Comparison of ENCODE assay signal across 18 cellular contexts in genomic region chr11:80838153-80838552, GRCh38.
A peak's percentile ranks its signal among the peaks of the same experiment; 100 is the strongest.
DNase-seq lines count a peak whose midpoint lies in the region; ATAC-seq, FAIRE-seq and TF ChIP-seq lines count a peak whose summit lies in the region.
"Had no signal": no experiment of that assay in that cellular context is flagged by ENCODE, and none has a peak within 500 bp of the region (broad histone marks: within the 10 kb centered on the region; RNA-seq: fewer than 3 reads in every experiment).

No MANE protein-coding gene starts in this region.

- no peak overlapping the region for H3K27ac Mint-ChIP-seq in stimulated activated naive B cell treated with anti-CD40 and anti-IgM and Interleukin-4, amounts not matched to agents 10 μg/mL and 1 μg/mL and 100 μg/mL, for 72 hours
- H3K27ac Mint-ChIP-seq: endodermal cell, nephron progenitor cell had no signal

- ATAC-seq in GM18867 (IDR thresholded peaks at IDR 0.05; ENCODE audit: unreplicated experiment): peak; percentile 70
- ATAC-seq in GM21381 (IDR thresholded peaks at IDR 0.05; ENCODE audit: unreplicated experiment): peak; percentile 89
- ATAC-seq in HG02798 (IDR thresholded peaks at IDR 0.05; ENCODE audit: poor library complexity, unreplicated experiment): peak; percentile 88
- ATAC-seq in HG03575 (IDR thresholded peaks at IDR 0.05; ENCODE audit: extremely low read depth, insufficient number of reproducible peaks, low FRiP score, unreplicated experiment): peak; percentile 49
- ATAC-seq in stimulated activated naive B cell treated with anti-CD40 and anti-IgM and Interleukin-4, amounts not matched to agents 10 μg/mL and 1 μg/mL and 100 μg/mL, for 72 hours (replicated peaks): no peak
- ATAC-seq: K562 had no signal

- H3K27me3 Mint-ChIP-seq in stimulated activated naive B cell treated with anti-CD40 and anti-IgM and Interleukin-4, amounts not matched to agents 10 μg/mL and 1 μg/mL and 100 μg/mL, for 72 hours: no peaks in the 10 kb centered on the region

- no peaks in the 10 kb centered on the region for H3K4me1 Mint-ChIP-seq in stimulated activated naive B cell treated with anti-CD40 and anti-IgM and Interleukin-4, amounts not matched to agents 10 μg/mL and 1 μg/mL and 100 μg/mL, for 72 hours
- H3K4me1 Mint-ChIP-seq: endodermal cell, nephron progenitor cell had no signal

- TF ChIP-seq CTCF in D721Med (IDR thresholded peaks at IDR 0.05; ENCODE audit: insufficient read depth, missing control alignments): no peak

- FAIRE-seq in D721Med (lab: Jason Lieb, UNC): no peak
- FAIRE-seq: K562 had no signal

- H3K4me3 Mint-ChIP-seq in stimulated activated naive B cell treated with anti-CD40 and anti-IgM and Interleukin-4, amounts not matched to agents 10 μg/mL and 1 μg/mL and 100 μg/mL, for 72 hours: no peak overlapping the region
- H3K4me3 Mint-ChIP-seq: endodermal cell, nephron progenitor cell had no signal

- no peaks in the 10 kb centered on the region for H3K9me3 Mint-ChIP-seq in stimulated activated naive B cell treated with anti-CD40 and anti-IgM and Interleukin-4, amounts not matched to agents 10 μg/mL and 1 μg/mL and 100 μg/mL, for 72 hours
- H3K9me3 Mint-ChIP-seq: endodermal cell, nephron progenitor cell had no signal

- DNase-seq in dedifferentiated amniotic fluid mesenchymal stem cell (ENCODE audit: extremely low spot score): no peak
- DNase-seq in NCI-H510A (lab: John Stamatoyannopoulos, UW): no peak
- DNase-seq in stimulated activated naive B cell treated with anti-CD40 and anti-IgM and Interleukin-4, amounts not matched to agents 10 μg/mL and 1 μg/mL and 100 μg/mL, for 72 hours: no peak
- no peak for DNase-seq in D721Med (ENCODE audit: insufficient read length, low spot score)
- DNase-seq: activated CD4-positive, alpha-beta T cell treated with anti-CD3 and anti-CD28 coated beads for 4 hours; activated T-cell treated with anti-CD3 and anti-CD28 coated beads, Interleukin-2, amount 50 U/mL, for 1 hour; BE2C; caudate nucleus; endodermal cell; NCI-H1105 treated with DMSO at 0.1 percent for 48 hours; nephron progenitor cell; SHP77; tibial artery had no signal

- no peaks in the 10 kb centered on the region for H3K36me3 Mint-ChIP-seq in stimulated activated naive B cell treated with anti-CD40 and anti-IgM and Interleukin-4, amounts not matched to agents 10 μg/mL and 1 μg/mL and 100 μg/mL, for 72 hours

Comparison
In these comparisons a context has a peak if more than half of its experiments do, and no peak if none do; other contexts are left out.
1. ATAC-seq: peak in GM18867 (single experiment), GM21381 (single experiment), HG02798 (single experiment) and HG03575 (single experiment); none in stimulated activated naive B cell treated with anti-CD40 and anti-IgM and Interleukin-4, amounts not matched to agents 10 μg/mL and 1 μg/mL and 100 μg/mL, for 72 hours (0 of 2).